16 cellular contexts compared by ENCODE assay signal in genomic region chr6:169450097-169450496, GRCh38.
DNase-seq lines count a peak whose midpoint lies in the region; TF ChIP-seq lines count a peak whose summit lies in the region.
"Had no signal": no experiment of that assay in that cellular context is flagged by ENCODE, and none has a peak within 500 bp of the region (broad histone marks: within the 10 kb centered on the region; RNA-seq: fewer than 3 reads in every experiment).

No MANE protein-coding gene starts in this region.

- H3K79me2 ChIP-seq in neural progenitor cell (ENCODE audit: low read depth), result no peaks in the 10 kb centered on the region

- H3K9me3 ChIP-seq in neural progenitor cell (ENCODE audit: low read depth), result no peaks in the 10 kb centered on the region

- H3K27ac Mint-ChIP-seq in neural progenitor cell (no peak overlapping the region), progenitor cell of endocrine pancreas (no peak overlapping the region)
- H3K27ac Mint-ChIP-seq: dendritic cell treated with granulocyte-macrophage colony-stimulating factor and Interleukin-4, amounts not matched to agents 40 ng/mL and 50 ng/mL, for 4 days; mesothelial cell of epicardium had no signal

- DNase-seq in Ammon's horn (ENCODE audit: low spot score) (peak; percentile 14), LHCN-M2 (ENCODE audit: low read depth) (peak; percentile 79), choroid plexus epithelial cell (ENCODE audit: low read depth) (peak; percentile 31), neural progenitor cell (ENCODE audit: low spot score) (peak; percentile 36), progenitor cell of endocrine pancreas (ENCODE audit: low spot score, unreplicated experiment) (no peak), GOT3 (lab: John Stamatoyannopoulos, UW) (no peak), inferior parietal cortex (ENCODE audit: extremely low spot score) (no peak), SW 1271 (lab: John Stamatoyannopoulos, UW) (no peak)
- DNase-seq: activated CD4-positive, alpha-beta T cell treated with anti-CD3 and anti-CD28 coated beads for 48 hours; activated CD8-positive, alpha-beta memory T cell treated with anti-CD3 and anti-CD28 coated beads, Interleukin-2, amount 50 U/mL, for 48 hours; anterior cingulate cortex; MV-4-11; stimulated activated naive CD4-positive, alpha-beta T cell treated with Interleukin-2 at 50 U/mL for 16 hours had no signal

- H3K4me3 Mint-ChIP-seq in neural progenitor cell, result no peak overlapping the region
- H3K4me3 Mint-ChIP-seq in progenitor cell of endocrine pancreas (ENCODE audit: low read depth), result no peak overlapping the region
- H3K4me3 Mint-ChIP-seq: dendritic cell treated with granulocyte-macrophage colony-stimulating factor and Interleukin-4, amounts not matched to agents 40 ng/mL and 50 ng/mL, for 4 days; mesothelial cell of epicardium; neural crest cell had no signal

- no peaks in the 10 kb centered on the region for H3K9me3 Mint-ChIP-seq in neural progenitor cell
- no peaks in the 10 kb centered on the region for H3K9me3 Mint-ChIP-seq in progenitor cell of endocrine pancreas (ENCODE audit: low read depth)
- H3K9me3 Mint-ChIP-seq: mesothelial cell of epicardium, neural crest cell had no signal

- no peaks in the 10 kb centered on the region for H3K27me3 ChIP-seq in neural progenitor cell

- H3K4me3 ChIP-seq in choroid plexus epithelial cell (ENCODE audit: low read depth, low read length) (no peak overlapping the region), neural progenitor cell (no peak overlapping the region)

- H3K4me1 Mint-ChIP-seq in neural progenitor cell, result peaks cover 8% of the 10 kb centered on the region
- H3K4me1 Mint-ChIP-seq in progenitor cell of endocrine pancreas (ENCODE audit: low read depth), result peaks cover 18% of the 10 kb centered on the region

- peaks cover 5% of the 10 kb centered on the region for H3K4me1 ChIP-seq in neural progenitor cell

- H3K27me3 Mint-ChIP-seq in neural progenitor cell (ENCODE audit: insufficient read depth, low read depth), result peaks cover 2% of the 10 kb centered on the region
- H3K27me3 Mint-ChIP-seq in progenitor cell of endocrine pancreas, result peaks cover 3% of the 10 kb centered on the region
- H3K27me3 Mint-ChIP-seq: dendritic cell treated with granulocyte-macrophage colony-stimulating factor and Interleukin-4, amounts not matched to agents 40 ng/mL and 50 ng/mL, for 4 days had no signal

- no peak overlapping the region for H3K9ac ChIP-seq in neural progenitor cell

- peak overlapping the region; percentile 34 for H2AFZ ChIP-seq in neural progenitor cell (replicated peaks)

- TF ChIP-seq CTCF in choroid plexus epithelial cell (conservative IDR thresholded peaks at IDR 0.05; ENCODE audit: low read depth, low read length) (no peak), neural progenitor cell (IDR thresholded peaks at IDR 0.05) (no peak), progenitor cell of endocrine pancreas (IDR thresholded peaks at IDR 0.05; ENCODE audit: unreplicated experiment) (no peak)

- H3K4me2 ChIP-seq in neural progenitor cell, result peak overlapping the region; percentile 13

- H3K36me3 ChIP-seq in neural progenitor cell, result no peaks in the 10 kb centered on the region

- H3F3A ChIP-seq in neural progenitor cell (ENCODE audit: low read depth), result no peaks in the 10 kb centered on the region

- no peaks in the 10 kb centered on the region for H3K36me3 Mint-ChIP-seq in neural progenitor cell
- no peaks in the 10 kb centered on the region for H3K36me3 Mint-ChIP-seq in progenitor cell of endocrine pancreas (ENCODE audit: insufficient read depth)
- H3K36me3 Mint-ChIP-seq: mesothelial cell of epicardium had no signal

- no peak overlapping the region for H3K27ac ChIP-seq in neural progenitor cell

- H4K20me1 ChIP-seq in neural progenitor cell (ENCODE audit: low read depth), result no peaks in the 10 kb centered on the region

Comparison
In these comparisons a context has a peak if more than half of its experiments do, and no peak if none do; other contexts are left out.
1. DNase-seq: peak in Ammon's horn (single experiment), LHCN-M2 (single experiment), choroid plexus epithelial cell (single experiment) and neural progenitor cell (single experiment); none in progenitor cell of endocrine pancreas (single experiment), GOT3 (single experiment), inferior parietal cortex (single experiment) and SW 1271 (0 of 2).